Comparison of ENCODE assay signal across 25 cellular contexts in the genomic region with DNA sequence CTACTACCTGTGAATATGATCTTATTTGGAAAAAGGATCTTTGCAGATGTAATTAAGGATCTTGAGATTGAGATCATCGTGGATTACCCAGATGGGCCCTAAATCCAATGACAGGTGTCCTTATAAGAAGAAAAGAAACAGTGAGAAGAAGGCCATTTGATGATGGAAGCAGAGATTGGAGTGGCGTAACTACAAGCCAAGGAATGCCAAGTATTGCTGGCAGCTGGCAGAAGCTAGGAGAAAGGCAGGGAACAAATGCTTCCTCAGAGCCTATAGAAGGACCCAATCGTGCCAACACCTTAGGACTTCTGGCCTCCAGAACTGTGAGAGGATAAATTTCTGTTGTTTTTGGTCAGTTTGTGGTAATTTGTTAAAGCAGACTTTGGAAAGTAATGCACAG.
"Had no signal": no experiment of that assay in that cellular context is flagged by ENCODE, and none has a peak within 500 bp of the region (broad histone marks: within the 10 kb centered on the region; RNA-seq: fewer than 3 reads in every experiment).

No MANE protein-coding gene starts in this region.

- DNase-seq: colonic mucosa; cortex of kidney; effector CD8-positive, alpha-beta T cell; effector memory CD8-positive, alpha-beta T cell; endodermal cell; erythroblast; esophagus squamous epithelium; foreskin fibroblast; foreskin melanocyte; gastrocnemius medialis; glutamatergic neuron; head of caudate nucleus; heart right ventricle; hippocampal formation; left cardiac atrium; left lung; left ventricle myocardium superior; mammary epithelial cell; mesendoderm; midbrain had no signal

- H3K4me1 ChIP-seq: colonic mucosa, left lung had no signal

- H3K36me3 Mint-ChIP-seq: memory B cell had no signal

- H3K4me1 Mint-ChIP-seq: endodermal cell, memory B cell had no signal

- H3K9me3 ChIP-seq: colonic mucosa, esophagus squamous epithelium, gastrocnemius medialis, heart right ventricle, left lung had no signal

- H3K36me3 ChIP-seq: colonic mucosa, esophagus squamous epithelium, gastrocnemius medialis, heart right ventricle, left lung had no signal

- H3K27ac ChIP-seq: colonic mucosa, epithelial cell of prostate, esophagus squamous epithelium, gastrocnemius medialis, left lung had no signal

- H3K4me3 ChIP-seq: colonic mucosa, esophagus squamous epithelium, gastrocnemius medialis, heart right ventricle, left lung, lung had no signal

- H3K9me3 Mint-ChIP-seq: dendritic cell treated with granulocyte-macrophage colony-stimulating factor and Interleukin-4, amounts not matched to agents 40 ng/mL and 50 ng/mL, for 4 days; endodermal cell; memory B cell had no signal

- H3K27ac Mint-ChIP-seq: dendritic cell treated with granulocyte-macrophage colony-stimulating factor and Interleukin-4, amounts not matched to agents 40 ng/mL and 50 ng/mL, for 4 days; effector memory CD8-positive, alpha-beta T cell; endodermal cell; memory B cell had no signal

- H3K4me3 Mint-ChIP-seq: dendritic cell treated with granulocyte-macrophage colony-stimulating factor and Interleukin-4, amounts not matched to agents 40 ng/mL and 50 ng/mL, for 4 days; effector memory CD8-positive, alpha-beta T cell; endodermal cell; memory B cell had no signal

- H3K27me3 ChIP-seq: colonic mucosa, gastrocnemius medialis, heart right ventricle, left lung had no signal

- ATAC-seq: effector memory CD8-positive, alpha-beta T cell; esophagus mucosa; gastrocnemius medialis; left cardiac atrium; left lung; left ventricle myocardium superior had no signal
